25 cellular contexts compared by ENCODE assay signal in the genomic region with DNA sequence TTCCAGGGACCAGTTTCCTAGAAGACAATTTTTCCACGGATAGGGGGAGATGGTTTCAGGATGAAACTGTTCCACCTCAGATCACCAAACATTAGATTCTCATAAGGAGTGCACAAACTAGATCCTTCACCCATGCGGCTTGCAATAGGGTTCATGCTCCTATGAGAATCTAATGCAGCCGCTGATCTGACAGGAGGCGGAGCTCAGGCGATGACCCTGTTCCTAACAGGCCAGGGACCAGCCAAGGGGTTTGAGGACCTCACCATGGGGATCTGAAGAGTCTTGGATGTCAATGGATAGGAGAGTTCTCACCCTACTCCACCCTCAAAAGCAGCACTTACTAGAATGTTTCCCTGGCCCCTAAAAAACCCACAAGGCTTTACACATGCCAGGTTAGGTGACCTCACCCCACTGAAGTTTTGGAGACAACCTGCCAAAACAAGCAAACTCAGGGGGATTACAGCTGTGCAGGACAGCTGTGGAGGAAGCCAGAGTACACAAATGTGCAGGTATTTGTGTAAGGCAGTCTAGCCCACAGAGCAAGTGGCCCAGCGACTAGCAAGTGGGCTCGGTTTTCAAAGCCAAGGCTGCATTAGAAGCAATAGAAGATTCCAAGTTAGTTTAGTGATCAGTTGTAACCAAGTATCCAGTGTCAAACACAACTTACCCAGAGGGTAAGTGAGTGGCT. TPM values are rescaled to one million over a fixed set of nuclear protein-coding genes. Genes with fewer than 3 reads are reported as not detected.
"Had no signal": no experiment of that assay in that cellular context is flagged by ENCODE, and none has a peak within 500 bp of the region (broad histone marks: within the 10 kb centered on the region; RNA-seq: fewer than 3 reads in every experiment).

No MANE protein-coding gene starts in this region.

- H3K27ac ChIP-seq: VCaP had no signal

- FAIRE-seq: bronchial epithelial cell had no signal

- H3K36me3 Mint-ChIP-seq: activated CD4-positive, alpha-beta memory T cell treated with anti-CD3 and anti-CD28 coated beads for 36 hours; activated naive CD8-positive, alpha-beta T cell had no signal

- ATAC-seq: activated T-cell treated with anti-CD3 and anti-CD28 coated beads, Interleukin-2, amount 50 U/mL, for 4 hours had no signal

- H3K9me3 Mint-ChIP-seq: activated CD4-positive, alpha-beta memory T cell treated with anti-CD3 and anti-CD28 coated beads for 36 hours; activated CD4-positive, alpha-beta T cell treated with anti-CD3 and anti-CD28 coated beads, Interleukin-2, amount 10 ng/mL, durations not matched to agents 7 days and 5 days; activated naive CD4-positive, alpha-beta T cell treated with anti-CD3 and anti-CD28 coated beads for 36 hours; activated T-cell treated with anti-CD3 and anti-CD28 coated beads, Interleukin-2, amount 50 U/mL, for 4 hours; T-helper 1 cell treated with Interleukin-12 subunit alpha and Interleukin-12 subunit beta and Interleukin-4 antibody, amounts not matched to agents 30 μg/mL and 1 μg/mL, for 36 hours had no signal

- H3K4me3 Mint-ChIP-seq: activated CD4-positive, alpha-beta memory T cell treated with anti-CD3 and anti-CD28 coated beads for 36 hours; activated CD4-positive, alpha-beta T cell treated with anti-CD3 and anti-CD28 coated beads, Interleukin-2, amount 10 ng/mL, durations not matched to agents 7 days and 5 days; activated naive CD4-positive, alpha-beta T cell treated with anti-CD3 and anti-CD28 coated beads for 36 hours; activated naive CD8-positive, alpha-beta T cell; activated T-cell treated with anti-CD3 and anti-CD28 coated beads, Interleukin-2, amount 50 U/mL, for 4 hours; T-helper 1 cell treated with Interleukin-12 subunit alpha and Interleukin-12 subunit beta and Interleukin-4 antibody, amounts not matched to agents 30 μg/mL and 1 μg/mL, for 36 hours had no signal

- DNase-seq: activated CD4-positive, alpha-beta memory T cell treated with anti-CD3 and anti-CD28 coated beads for 36 hours; activated CD4-positive, alpha-beta T cell treated with anti-CD3 and anti-CD28 coated beads, Interleukin-2, amount 10 ng/mL, durations not matched to agents 7 days and 5 days; activated CD4-positive, CD25-positive, alpha-beta regulatory T cell; activated CD8-positive, alpha-beta memory T cell treated with anti-CD3 and anti-CD28 coated beads for 24 hours; activated effector memory CD4-positive, alpha-beta T cell treated with anti-CD3 and anti-CD28 coated beads, Interleukin-2, amount 50 U/mL, for 16 hours; activated naive CD4-positive, alpha-beta T cell treated with anti-CD3 and anti-CD28 coated beads for 36 hours; activated T-cell treated with anti-CD3 and anti-CD28 coated beads, Interleukin-2, amount 50 U/mL, for 4 hours; amygdala; central memory CD4-positive, alpha-beta T cell; KG1; NCI-H1092 treated with DMSO at 0.1 percent for 48 hours; NCI-H1417 treated with DMSO at 0.1 percent for 48 hours; NCI-H1694; NCI-H2029 treated with DMSO at 0.1 percent for 48 hours; NCI-H345; NCI-H510A; NCI-H526 treated with DMSO at 0.1 percent for 48 hours; NCI-H82; SIG-M5; T-helper 9 cell had no signal

- H3K27ac Mint-ChIP-seq: activated CD4-positive, alpha-beta memory T cell treated with anti-CD3 and anti-CD28 coated beads for 36 hours; activated CD4-positive, alpha-beta T cell treated with anti-CD3 and anti-CD28 coated beads, Interleukin-2, amount 10 ng/mL, durations not matched to agents 7 days and 5 days; activated naive CD4-positive, alpha-beta T cell treated with anti-CD3 and anti-CD28 coated beads for 36 hours; activated naive CD8-positive, alpha-beta T cell; T-helper 1 cell treated with Interleukin-12 subunit alpha and Interleukin-12 subunit beta and Interleukin-4 antibody, amounts not matched to agents 30 μg/mL and 1 μg/mL, for 36 hours had no signal

RNA-seq across cellular contexts. Expression of a gene that starts 3.9 kb away (rescaled TPM):
- total RNA-seq: activated CD4-positive, alpha-beta memory T cell treated with anti-CD3 and anti-CD28 coated beads for 36 hours; activated naive CD4-positive, alpha-beta T cell treated with anti-CD3 and anti-CD28 coated beads for 36 hours; OCI-LY7 had no signal
